Comparison of ENCODE assay signal across 1 cellular context in the genomic region with DNA sequence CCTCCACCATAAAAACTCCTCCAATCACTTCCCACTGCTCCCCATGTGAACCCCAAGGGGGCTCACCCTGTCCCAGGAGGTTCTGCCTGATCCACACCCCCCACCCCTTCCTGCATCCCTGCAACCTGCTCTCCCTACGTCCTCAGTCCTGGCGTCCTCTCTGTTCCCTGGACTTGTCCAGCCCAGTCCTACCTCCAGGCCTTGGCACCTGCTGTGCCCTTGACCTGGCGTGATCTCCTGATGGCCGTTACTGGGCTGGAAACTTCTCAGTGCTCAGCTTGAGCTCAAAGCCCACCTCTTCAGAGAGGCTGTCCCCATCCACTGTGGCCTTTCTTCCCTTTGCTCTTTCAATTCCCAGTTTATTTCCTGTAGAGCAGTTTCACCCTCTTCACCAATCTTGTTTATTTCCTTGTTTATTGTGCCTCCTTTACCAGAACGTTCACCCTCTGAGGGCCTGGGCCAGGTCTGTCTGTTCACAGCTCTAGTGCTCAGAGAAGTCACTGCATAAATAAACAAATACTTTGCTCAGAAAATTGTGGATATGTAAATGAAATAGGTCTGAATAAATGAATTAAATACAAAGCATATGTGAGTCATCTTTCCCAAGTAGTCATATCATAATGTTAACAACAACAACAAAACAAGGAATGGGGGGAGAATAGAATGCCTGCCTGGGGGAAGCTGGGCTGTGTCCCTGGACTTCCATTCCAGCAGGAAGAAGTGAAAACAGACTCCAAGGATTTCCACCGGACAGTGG.
TF ChIP-seq lines count a peak whose summit lies in the region.

No MANE protein-coding gene starts in this region.

TF ChIP-seq in H1, 55 proteins besides CTCF, POLR2A, EP300 and RAD21 (continued from another document):
- TF ChIP-seq BRCA1 (IDR thresholded peaks at IDR 0.05; ENCODE audit: low read depth, low read length), result no peak
- TF ChIP-seq, protein P1, sequence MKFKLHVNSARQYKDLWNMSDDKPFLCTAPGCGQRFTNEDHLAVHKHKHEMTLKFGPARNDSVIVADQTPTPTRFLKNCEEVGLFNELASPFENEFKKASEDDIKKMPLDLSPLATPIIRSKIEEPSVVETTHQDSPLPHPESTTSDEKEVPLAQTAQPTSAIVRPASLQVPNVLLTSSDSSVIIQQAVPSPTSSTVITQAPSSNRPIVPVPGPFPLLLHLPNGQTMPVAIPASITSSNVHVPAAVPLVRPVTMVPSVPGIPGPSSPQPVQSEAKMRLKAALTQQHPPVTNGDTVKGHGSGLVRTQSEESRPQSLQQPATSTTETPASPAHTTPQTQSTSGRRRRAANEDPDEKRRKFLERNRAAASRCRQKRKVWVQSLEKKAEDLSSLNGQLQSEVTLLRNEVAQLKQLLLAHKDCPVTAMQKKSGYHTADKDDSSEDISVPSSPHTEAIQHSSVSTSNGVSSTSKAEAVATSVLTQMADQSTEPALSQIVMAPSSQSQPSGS (IDR thresholded peaks at IDR 0.05; ENCODE audit: low read length), result no peak
- TF ChIP-seq CREB1 (IDR thresholded peaks at IDR 0.05), result no peak
- TF ChIP-seq, protein P2, sequence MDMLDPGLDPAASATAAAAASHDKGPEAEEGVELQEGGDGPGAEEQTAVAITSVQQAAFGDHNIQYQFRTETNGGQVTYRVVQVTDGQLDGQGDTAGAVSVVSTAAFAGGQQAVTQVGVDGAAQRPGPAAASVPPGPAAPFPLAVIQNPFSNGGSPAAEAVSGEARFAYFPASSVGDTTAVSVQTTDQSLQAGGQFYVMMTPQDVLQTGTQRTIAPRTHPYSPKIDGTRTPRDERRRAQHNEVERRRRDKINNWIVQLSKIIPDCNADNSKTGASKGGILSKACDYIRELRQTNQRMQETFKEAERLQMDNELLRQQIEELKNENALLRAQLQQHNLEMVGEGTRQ (IDR thresholded peaks at IDR 0.05; ENCODE audit: low read length), result no peak
- TF ChIP-seq TCF12 (IDR thresholded peaks at IDR 0.05; ENCODE audit: low read depth, low read length), result no peak
- no peak for TF ChIP-seq HDAC2 (IDR thresholded peaks at IDR 0.05; ENCODE audit: borderline replicate concordance in 1 of 2, low read depth in 2 of 2, low read length in 2 of 2)
- TF ChIP-seq EZH2 (IDR thresholded peaks at IDR 0.05; ENCODE audit: low read depth, low read length, severe bottlenecking), result no peak
- no peak for TF ChIP-seq ZNF274 (IDR thresholded peaks at IDR 0.05; ENCODE audit: borderline replicate concordance, extremely low read depth, low read length)
- TF ChIP-seq KDM1A (IDR thresholded peaks at IDR 0.05; ENCODE audit: borderline replicate concordance, low read length), result no peak
- TF ChIP-seq, protein P3, sequence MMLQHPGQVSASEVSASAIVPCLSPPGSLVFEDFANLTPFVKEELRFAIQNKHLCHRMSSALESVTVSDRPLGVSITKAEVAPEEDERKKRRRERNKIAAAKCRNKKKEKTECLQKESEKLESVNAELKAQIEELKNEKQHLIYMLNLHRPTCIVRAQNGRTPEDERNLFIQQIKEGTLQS (IDR thresholded peaks at IDR 0.05; ENCODE audit: insufficient read depth, low read depth, low read length), result no peak
- TF ChIP-seq CBX5 (IDR thresholded peaks at IDR 0.05; ENCODE audit: low read depth, low read length), result no peak
- no peak for TF ChIP-seq SP2 (IDR thresholded peaks at IDR 0.05; ENCODE audit: low read length)
- TF ChIP-seq BACH1 (IDR thresholded peaks at IDR 0.05; ENCODE audit: low read length), result no peak
- TF ChIP-seq NANOG (IDR thresholded peaks at IDR 0.05; ENCODE audit: insufficient read depth, low read depth, low read length, poor library complexity, severe bottlenecking), result no peak
